Comparison of ENCODE assay signal across 8 cellular contexts in the genomic region with DNA sequence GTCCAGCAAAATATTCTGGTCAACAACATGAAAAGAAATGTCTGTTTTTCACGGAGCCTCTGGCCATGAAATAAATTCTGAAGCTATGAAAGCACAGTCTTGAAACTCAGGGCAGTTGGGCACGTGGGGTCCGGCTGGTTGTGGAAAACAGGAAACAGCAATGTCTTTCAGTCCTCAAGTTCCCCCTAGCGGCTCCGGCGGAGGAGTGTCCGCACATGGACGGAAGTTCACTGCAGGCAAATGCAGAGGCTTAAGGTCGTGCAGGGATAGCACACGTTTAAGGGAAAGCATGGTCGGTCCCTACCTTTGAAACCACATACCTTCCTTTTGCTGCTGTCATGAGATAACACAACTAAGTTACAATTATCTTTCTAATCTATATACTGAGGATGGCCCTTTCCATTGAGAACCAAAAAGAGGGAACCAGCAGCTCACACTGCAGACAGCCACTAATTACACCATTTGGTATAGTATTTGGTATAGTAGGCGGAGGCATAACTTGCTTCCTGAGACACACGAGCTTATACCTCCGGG. TPM values are rescaled to one million over a fixed set of nuclear protein-coding genes. Genes with fewer than 3 reads are reported as not detected.
DNase-seq lines count a peak whose midpoint lies in the region; FAIRE-seq and TF ChIP-seq lines count a peak whose summit lies in the region.

No MANE protein-coding gene starts in this region.

- TF ChIP-seq CTCF in Loucy (conservative IDR thresholded peaks at IDR 0.05; ENCODE audit: low read length) (peak; percentile 87), suprapubic skin (IDR thresholded peaks at IDR 0.05) (peak; percentile 81 to 91)

- H3K9me2 ChIP-seq in Loucy (replicated peaks; ENCODE audit: low read depth, low read length), result no peaks in the 10 kb centered on the region

- TF ChIP-seq EP300 in suprapubic skin (IDR thresholded peaks at IDR 0.05), result no peak

- peak overlapping the region; percentile 64 for H3K9ac ChIP-seq in Loucy (ENCODE audit: low read depth, low read length, poor library complexity, severe bottlenecking)

- H3K4me3 ChIP-seq in Loucy (ENCODE audit: low read length, poor library complexity, severe bottlenecking) (peak overlapping the region; percentile 41), suprapubic skin (no peak overlapping the region)

- no peaks in the 10 kb centered on the region for H4K20me1 ChIP-seq in Loucy (ENCODE audit: insufficient read depth, low read length, poor library complexity, severe bottlenecking)

- in situ Hi-C loops in G401 (cut with HindIII; ENCODE audit: low sequenced_read_pairs), result loop anchor here (25.0 kb wide), 1 partner anchor 208 kb away; no protein-coding TSS in a partner anchor

- H3K27me3 ChIP-seq in Loucy (ENCODE audit: insufficient read depth, low read length, poor library complexity, severe bottlenecking), result no peaks in the 10 kb centered on the region
- no peaks in the 10 kb centered on the region for H3K27me3 ChIP-seq in suprapubic skin

- no peak overlapping the region; the same call in 1 of the 2 replicates for H2AFZ ChIP-seq in Loucy (ENCODE audit: low read length)

- TF ChIP-seq POLR2A in H54 (IDR thresholded peaks at IDR 0.05; ENCODE audit: low read depth, low read length) (no peak), Raji (IDR thresholded peaks at IDR 0.05; ENCODE audit: insufficient read depth, low read depth, low read length) (peak; percentile 56), suprapubic skin (IDR thresholded peaks at IDR 0.05) (no peak)

- 4% methylated on average over 14 of the region's 14 CpGs for WGBS in suprapubic skin

- H3K36me3 ChIP-seq in Loucy (ENCODE audit: insufficient read depth, low read length), result peaks cover 26% of the 10 kb centered on the region; the same call in 1 of the 2 replicates
- H3K36me3 ChIP-seq in suprapubic skin, result peaks cover 8% of the 10 kb centered on the region

- DNase-seq in G401 (ENCODE audit: low spot score), result peak; percentile 92
- peak; percentile 88 for DNase-seq in H54 (ENCODE audit: insufficient read length, low spot score)
- DNase-seq in activated T-helper 1 cell treated with anti-CD3 and anti-CD28 coated beads, Interleukin-2, amount 50 U/mL, for 16 hours (ENCODE audit: low read depth in 1 of 2, low spot score in 1 of 2), result peak; percentile 48 to 58
- DNase-seq in fibroblast of the conjunctiva (ENCODE audit: low read depth), result peak; percentile 83
- DNase-seq in nucleus accumbens (lab: John Stamatoyannopoulos, UW), result peak in 54 of 56 donors; percentile 10 to 91 (median 72)
- peak; percentile 91 to 96 for DNase-seq in suprapubic skin (ENCODE audit: low spot score in 2 of 2)

- H3K27ac ChIP-seq in suprapubic skin, result no peak overlapping the region

- FAIRE-seq in H54 (lab: Jason Lieb, UNC), result peak; percentile 69

- peak overlapping the region; percentile 77 for H3K4me2 ChIP-seq in Loucy (ENCODE audit: low read depth, low read length, poor library complexity, severe bottlenecking)

- H3K9me3 ChIP-seq in Loucy (ENCODE audit: insufficient read depth, low read depth, low read length) (no peaks in the 10 kb centered on the region), suprapubic skin (no peaks in the 10 kb centered on the region)

- no peaks in the 10 kb centered on the region; the same call in 1 of the 2 replicates for H3F3A ChIP-seq in Loucy (ENCODE audit: low read depth)

- H3K4me1 ChIP-seq in Loucy (ENCODE audit: insufficient read depth, low read length, poor library complexity, severe bottlenecking) (peaks cover 37% of the 10 kb centered on the region), suprapubic skin (peaks cover 25% of the 10 kb centered on the region)

- H3K79me2 ChIP-seq in Loucy (ENCODE audit: insufficient read depth, low read length), result no peaks in the 10 kb centered on the region

RNA-seq across cellular contexts. Expression of a gene that starts 52.5 kb away (rescaled TPM):
- total RNA-seq in G401 (2014; rRNA removed; shearing (Covaris generic)), result 0.12 and 0.95 TPM in 2 replicates
- total RNA-seq in suprapubic skin, result 10 to 100 TPM in 2 of 4 donors, 1 to 10 TPM in 2; 5.4 to 15.7 (median 8.4) TPM
